ENCODE assay signal across 8 cellular contexts in the genomic region with DNA sequence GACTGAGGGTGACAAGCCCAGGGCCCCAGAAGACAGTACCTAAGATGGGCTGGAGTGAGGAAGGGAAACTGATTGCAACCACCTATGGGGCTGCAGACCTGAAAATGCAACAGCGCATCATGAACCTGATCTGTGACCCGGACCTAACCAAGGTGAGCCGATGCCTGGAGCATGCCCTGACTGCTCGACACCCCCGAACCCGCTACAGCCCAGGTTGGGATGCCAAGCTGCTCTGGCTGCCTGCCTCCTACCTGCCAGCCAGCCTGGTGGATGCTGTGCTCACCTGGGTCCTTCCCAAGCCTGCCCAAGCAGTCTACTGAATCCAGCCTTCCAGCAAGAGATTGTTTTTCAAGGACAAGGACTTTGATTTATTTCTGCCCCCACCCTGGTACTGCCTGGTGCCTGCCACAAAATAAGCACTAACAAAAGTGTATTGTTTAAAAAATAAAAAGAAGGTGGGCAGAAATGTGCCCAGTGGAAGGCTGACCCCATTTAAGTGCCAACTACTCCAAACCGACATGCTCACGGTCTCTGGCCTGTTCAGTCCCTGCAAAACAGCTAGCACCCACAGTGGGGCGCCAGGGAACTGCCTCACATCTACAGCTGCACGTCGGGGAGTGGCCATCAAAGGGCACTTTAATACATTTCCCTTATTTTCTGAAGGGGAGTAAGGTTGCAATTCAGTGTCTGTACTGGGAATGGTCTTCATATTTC. TPM values are rescaled to one million over a fixed set of nuclear protein-coding genes. Genes with fewer than 3 reads are reported as not detected.
A peak's percentile ranks its signal among the peaks of the same experiment; 100 is the strongest.
DNase-seq lines count a peak whose midpoint lies in the region; ATAC-seq and TF ChIP-seq lines count a peak whose summit lies in the region.

No MANE protein-coding gene starts in this region.

- peak overlapping the region; percentile 98 for H3K4me2 ChIP-seq in skeletal muscle satellite cell (ENCODE audit: low read length)

- no peak for TF ChIP-seq POLR2A in GM18505 (IDR thresholded peaks at IDR 0.05; ENCODE audit: borderline replicate concordance, extremely low read depth, insufficient read depth, insufficient read length)

- ATAC-seq in left ventricle myocardium superior, result no peak
- ATAC-seq in GM18505 (IDR thresholded peaks at IDR 0.05; ENCODE audit: unreplicated experiment), result no peak
- no peak for ATAC-seq in GM21390 (IDR thresholded peaks at IDR 0.05; ENCODE audit: unreplicated experiment)

- H3K9me3 ChIP-seq in skeletal muscle satellite cell (replicated peaks; ENCODE audit: low read length), result no peaks in the 10 kb centered on the region

- H3K9ac ChIP-seq in skeletal muscle satellite cell (ENCODE audit: low read depth, low read length), result peak overlapping the region; percentile 95

- peak; percentile 68 for DNase-seq in Daoy (ENCODE audit: low read depth)
- peak; percentile 77 for DNase-seq in HuH-7 (ENCODE audit: low spot score)
- DNase-seq in SHP77 treated with DMSO at 0.1 percent for 48 hours (lab: John Stamatoyannopoulos, UW), result peak; percentile 18
- DNase-seq in amniotic epithelial cell (ENCODE audit: low read depth), result peak; percentile 65
- peak; percentile 80 for DNase-seq in left ventricle myocardium superior

- peak overlapping the region; percentile 81 for H3K4me3 ChIP-seq in skeletal muscle satellite cell (ENCODE audit: low read length)

- no peaks in the 10 kb centered on the region for H3K27me3 ChIP-seq in skeletal muscle satellite cell (ENCODE audit: control insufficient read depth, insufficient read depth, low read length)

- peaks cover 70% of the 10 kb centered on the region for H3K4me1 ChIP-seq in skeletal muscle satellite cell (ENCODE audit: control insufficient read depth, insufficient read depth, low read length)

- peaks cover 51% of the 10 kb centered on the region for H3K36me3 ChIP-seq in skeletal muscle satellite cell (ENCODE audit: insufficient read depth, low read length)

- intact Hi-C loops in left ventricle myocardium superior (cut with micrococcal nuclease), result no loop called here

RNA-seq across cellular contexts. Expression of gene RDH5, which starts 4.2 kb away (rescaled TPM):
- total RNA-seq in Daoy (2014; rRNA removed; shearing (Covaris generic)), result 2.2 and 4.5 TPM in 2 replicates
- 13.5 TPM for total RNA-seq in left ventricle myocardium superior
- 51.0 and 63.1 TPM in 2 replicates for total RNA-seq in skeletal muscle satellite cell (2012; rRNA removed)

RNA-seq across cellular contexts. Expression of gene CD63, which starts 4.4 kb away (rescaled TPM):
- 638 and 824 TPM in 2 replicates for total RNA-seq in Daoy (2014; rRNA removed; shearing (Covaris generic))
- 733 TPM for total RNA-seq in left ventricle myocardium superior
- total RNA-seq in skeletal muscle satellite cell (2012; rRNA removed), result 1,390 and 1,764 TPM in 2 replicates

RNA-seq across cellular contexts. Expression of gene BLOC1S1, which starts 8.5 kb away (rescaled TPM):
- 112 and 135 TPM in 2 replicates for total RNA-seq in Daoy (2014; rRNA removed; shearing (Covaris generic))
- total RNA-seq in left ventricle myocardium superior, result 124 TPM
- 36.0 and 65.9 TPM in 2 replicates for total RNA-seq in skeletal muscle satellite cell (2012; rRNA removed)

RNA-seq across cellular contexts. Expression of gene ITGA7, which starts 16.7 kb away (rescaled TPM):
- total RNA-seq in Daoy (2014; rRNA removed; shearing (Covaris generic)), result 2.4 and 3.4 TPM in 2 replicates
- 488 TPM for total RNA-seq in left ventricle myocardium superior
- total RNA-seq in skeletal muscle satellite cell (2012; rRNA removed), result 12.4 and 32.1 TPM in 2 replicates

RNA-seq across cellular contexts. Expression of gene GDF11, which starts 18.5 kb away (rescaled TPM):
- 1.5 and 2.5 TPM in 2 replicates for total RNA-seq in Daoy (2014; rRNA removed; shearing (Covaris generic))
- total RNA-seq in left ventricle myocardium superior, result 8.9 TPM
- total RNA-seq in skeletal muscle satellite cell (2012; rRNA removed), result 3.3 and 3.7 TPM in 2 replicates

Comparison
In these comparisons a context has a peak if more than half of its experiments do, and no peak if none do; other contexts are left out.
1. DNase-seq: peak in every context shown above with its lines; median percentile 80 in left ventricle myocardium superior; 77 in HuH-7; 68 in Daoy; 65 in amniotic epithelial cell; 18 in SHP77 treated with DMSO at 0.1 percent for 48 hours.